1 cellular context compared by ENCODE assay signal in the genomic region with DNA sequence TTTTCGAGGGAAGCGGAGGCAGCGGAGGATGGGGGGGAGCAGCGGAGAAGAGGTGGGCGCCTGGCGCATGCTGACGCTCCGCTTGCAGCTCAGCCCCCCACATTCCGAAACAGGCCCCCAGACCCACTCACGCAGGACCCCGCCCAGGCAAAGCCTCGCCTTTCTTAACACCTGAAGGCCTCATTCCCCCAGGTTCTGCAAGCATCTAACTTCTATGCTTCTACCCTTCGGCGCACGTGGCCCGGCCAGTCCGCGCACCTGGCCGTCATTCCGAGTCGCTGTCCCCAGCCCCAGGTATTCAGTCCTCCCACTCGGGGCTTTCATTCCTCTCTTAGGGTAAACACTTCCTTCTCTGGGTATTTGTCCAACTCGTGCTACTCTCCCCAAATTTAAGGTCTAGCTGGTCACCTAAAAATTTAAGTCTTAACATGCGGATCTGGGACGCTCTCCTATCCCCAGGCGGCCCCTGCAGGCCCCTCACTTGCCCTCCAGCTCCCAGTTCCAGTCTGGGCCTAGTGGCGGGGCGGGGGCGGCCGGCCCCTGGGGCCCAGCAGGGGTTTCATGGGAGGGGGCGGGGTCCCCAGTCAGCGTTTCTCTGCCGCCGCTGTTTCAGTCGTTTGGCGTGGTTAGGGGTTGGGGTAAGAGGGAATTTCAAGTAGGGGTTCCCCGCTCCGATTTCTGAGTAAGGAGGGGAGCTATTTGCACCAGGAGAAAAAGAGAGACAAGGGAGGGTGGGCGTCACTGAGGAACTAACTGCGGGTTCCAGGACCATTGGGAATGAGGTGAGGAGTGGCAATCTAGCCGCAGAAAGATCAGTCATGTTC.
TF ChIP-seq lines count a peak whose summit lies in the region.

No MANE protein-coding gene starts in this region.

TF ChIP-seq in HCT116, 20 proteins besides CTCF, POLR2A, EP300 and RAD21 (continued from another document):
- TF ChIP-seq ZFX (IDR thresholded peaks at IDR 0.05) (peak; percentile 71; the same call in 1 of the 2 replicates), JUND (IDR thresholded peaks at IDR 0.05) (no peak), SIN3A (IDR thresholded peaks at IDR 0.05; ENCODE audit: low read depth) (no peak), CEBPB (IDR thresholded peaks at IDR 0.05; ENCODE audit: low read depth) (no peak), SRF (IDR thresholded peaks at IDR 0.05; ENCODE audit: low read depth) (no peak), ZNF274 (IDR thresholded peaks at IDR 0.05; ENCODE audit: low read depth, low read length) (no peak), EZH2phosphoT487 (IDR thresholded peaks at IDR 0.05; ENCODE audit: borderline replicate concordance) (no peak), SP1 (IDR thresholded peaks at IDR 0.05; ENCODE audit: low read depth) (no peak), EGR1 (IDR thresholded peaks at IDR 0.05; ENCODE audit: low read depth) (no peak), ELF1 (IDR thresholded peaks at IDR 0.05; ENCODE audit: borderline replicate concordance, low read depth) (no peak)
- TF ChIP-seq, protein P1, sequence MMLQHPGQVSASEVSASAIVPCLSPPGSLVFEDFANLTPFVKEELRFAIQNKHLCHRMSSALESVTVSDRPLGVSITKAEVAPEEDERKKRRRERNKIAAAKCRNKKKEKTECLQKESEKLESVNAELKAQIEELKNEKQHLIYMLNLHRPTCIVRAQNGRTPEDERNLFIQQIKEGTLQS (IDR thresholded peaks at IDR 0.05) = no peak
- TF ChIP-seq, protein P2, sequence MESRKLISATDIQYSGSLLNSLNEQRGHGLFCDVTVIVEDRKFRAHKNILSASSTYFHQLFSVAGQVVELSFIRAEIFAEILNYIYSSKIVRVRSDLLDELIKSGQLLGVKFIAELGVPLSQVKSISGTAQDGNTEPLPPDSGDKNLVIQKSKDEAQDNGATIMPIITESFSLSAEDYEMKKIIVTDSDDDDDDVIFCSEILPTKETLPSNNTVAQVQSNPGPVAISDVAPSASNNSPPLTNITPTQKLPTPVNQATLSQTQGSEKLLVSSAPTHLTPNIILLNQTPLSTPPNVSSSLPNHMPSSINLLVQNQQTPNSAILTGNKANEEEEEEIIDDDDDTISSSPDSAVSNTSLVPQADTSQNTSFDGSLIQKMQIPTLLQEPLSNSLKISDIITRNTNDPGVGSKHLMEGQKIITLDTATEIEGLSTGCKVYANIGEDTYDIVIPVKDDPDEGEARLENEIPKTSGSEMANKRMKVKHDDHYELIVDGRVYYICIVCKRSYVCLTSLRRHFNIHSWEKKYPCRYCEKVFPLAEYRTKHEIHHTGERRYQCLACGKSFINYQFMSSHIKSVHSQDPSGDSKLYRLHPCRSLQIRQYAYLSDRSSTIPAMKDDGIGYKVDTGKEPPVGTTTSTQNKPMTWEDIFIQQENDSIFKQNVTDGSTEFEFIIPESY (IDR thresholded peaks at IDR 0.05; ENCODE audit: extremely low read depth, insufficient replicate concordance, low read length) = no peak
- TF ChIP-seq, protein P3, sequence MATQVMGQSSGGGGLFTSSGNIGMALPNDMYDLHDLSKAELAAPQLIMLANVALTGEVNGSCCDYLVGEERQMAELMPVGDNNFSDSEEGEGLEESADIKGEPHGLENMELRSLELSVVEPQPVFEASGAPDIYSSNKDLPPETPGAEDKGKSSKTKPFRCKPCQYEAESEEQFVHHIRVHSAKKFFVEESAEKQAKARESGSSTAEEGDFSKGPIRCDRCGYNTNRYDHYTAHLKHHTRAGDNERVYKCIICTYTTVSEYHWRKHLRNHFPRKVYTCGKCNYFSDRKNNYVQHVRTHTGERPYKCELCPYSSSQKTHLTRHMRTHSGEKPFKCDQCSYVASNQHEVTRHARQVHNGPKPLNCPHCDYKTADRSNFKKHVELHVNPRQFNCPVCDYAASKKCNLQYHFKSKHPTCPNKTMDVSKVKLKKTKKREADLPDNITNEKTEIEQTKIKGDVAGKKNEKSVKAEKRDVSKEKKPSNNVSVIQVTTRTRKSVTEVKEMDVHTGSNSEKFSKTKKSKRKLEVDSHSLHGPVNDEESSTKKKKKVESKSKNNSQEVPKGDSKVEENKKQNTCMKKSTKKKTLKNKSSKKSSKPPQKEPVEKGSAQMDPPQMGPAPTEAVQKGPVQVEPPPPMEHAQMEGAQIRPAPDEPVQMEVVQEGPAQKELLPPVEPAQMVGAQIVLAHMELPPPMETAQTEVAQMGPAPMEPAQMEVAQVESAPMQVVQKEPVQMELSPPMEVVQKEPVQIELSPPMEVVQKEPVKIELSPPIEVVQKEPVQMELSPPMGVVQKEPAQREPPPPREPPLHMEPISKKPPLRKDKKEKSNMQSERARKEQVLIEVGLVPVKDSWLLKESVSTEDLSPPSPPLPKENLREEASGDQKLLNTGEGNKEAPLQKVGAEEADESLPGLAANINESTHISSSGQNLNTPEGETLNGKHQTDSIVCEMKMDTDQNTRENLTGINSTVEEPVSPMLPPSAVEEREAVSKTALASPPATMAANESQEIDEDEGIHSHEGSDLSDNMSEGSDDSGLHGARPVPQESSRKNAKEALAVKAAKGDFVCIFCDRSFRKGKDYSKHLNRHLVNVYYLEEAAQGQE (IDR thresholded peaks at IDR 0.05; ENCODE audit: low read depth) = no peak
